ENCODE assay signal across 8 cellular contexts in genomic region chr17:4498461-4499397, GRCh38. TPM values are rescaled to one million over a fixed set of nuclear protein-coding genes. Genes with fewer than 3 reads are reported as not detected.
DNase-seq lines count a peak whose midpoint lies in the region; ATAC-seq, FAIRE-seq and TF ChIP-seq lines count a peak whose summit lies in the region.

SPNS2 (plus strand) TSS chr17:4498881; CDS start chr17:4499048, 167 bp downstream.

- H3K27ac ChIP-seq in HUES48 (ENCODE audit: low read depth, low read length), result no peak within 1 kb of the TSS
- H3K27ac ChIP-seq in left ventricle myocardium inferior (replicated peaks), result peak within 1 kb of the TSS; percentile 85
- H3K27ac ChIP-seq in parathyroid adenoma, result no peak within 1 kb of the TSS
- H3K27ac ChIP-seq in transverse colon, result peak within 1 kb of the TSS in 3 of 4 donors; percentile 18 to 34 (median 33)

- H3K4me3 ChIP-seq in HUES48 (ENCODE audit: low read depth, low read length), result peak within 1 kb of the TSS; percentile 65
- no peak within 1 kb of the TSS for H3K4me3 ChIP-seq in adipocyte (ENCODE audit: low read length)
- H3K4me3 ChIP-seq in left ventricle myocardium inferior, result peak within 1 kb of the TSS; percentile 70
- no peak within 1 kb of the TSS for H3K4me3 ChIP-seq in parathyroid adenoma (ENCODE audit: low read depth, low read length)
- peak within 1 kb of the TSS; percentile 11 to 38 (median 32) for H3K4me3 ChIP-seq in transverse colon

- H3K4me1 ChIP-seq in HUES48 (ENCODE audit: control insufficient read depth, insufficient read depth, low read length) (no peaks in the 10 kb centered on the region; the same call in 1 of the 2 replicates), adipocyte (ENCODE audit: control insufficient read depth, insufficient read depth, low read length) (no peaks in the 10 kb centered on the region), left ventricle myocardium inferior (peaks cover 53% of the 10 kb centered on the region), parathyroid adenoma (no peaks in the 10 kb centered on the region), transverse colon (peaks cover 12 to 22% (median 20%) of the 10 kb centered on the region in 4 donors)

- peak; percentile 81 for FAIRE-seq in GM12892 (lab: Jason Lieb, UNC)

- 0% methylated on average over 33 of the region's 117 CpGs; no CpG with 5 or more reads in 1 of the 2 donors for WGBS in transverse colon (ENCODE audit: low coverage in 1 of 2), 2 donors

- intact Hi-C loops in left ventricle myocardium inferior (cut with micrococcal nuclease), result no loop called here
- intact Hi-C loops in transverse colon (cut with DNase I; ENCODE audit: low total_unique reads), result no loop called here

- TF ChIP-seq POLR2A in GM12892 (IDR thresholded peaks at IDR 0.05; ENCODE audit: low read depth, low read length), result no peak
- no peak for TF ChIP-seq POLR2A in transverse colon (IDR thresholded peaks at IDR 0.05)

- H3K9me3 ChIP-seq in HUES48 (ENCODE audit: control insufficient read depth, insufficient read depth, low read length) (no peaks in the 10 kb centered on the region), adipocyte (ENCODE audit: control insufficient read depth, low read length) (no peaks in the 10 kb centered on the region), left ventricle myocardium inferior (replicated peaks) (no peaks in the 10 kb centered on the region), parathyroid adenoma (ENCODE audit: control insufficient read depth, low read length) (no peaks in the 10 kb centered on the region), transverse colon (no peaks in the 10 kb centered on the region)

- H2AFZ ChIP-seq in parathyroid adenoma, result peak within 1 kb of the TSS; percentile 76

- H3K4me2 ChIP-seq in parathyroid adenoma (ENCODE audit: low read length), result peak within 1 kb of the TSS; percentile 76

- in situ Hi-C loops in transverse colon (cut with MboI; ENCODE audit: low pct_ligation_motif_present in 1 of 4, low pct_unique_long_range_greater_than_20kb in 1 of 4, low sequenced_read_pairs in 3 of 4), result no loop called here

- DNase-seq in GM12892 (ENCODE audit: insufficient read length) (peak; percentile 93), adipocyte (ENCODE audit: low read depth) (peak; percentile 78), left ventricle myocardium inferior (peak; percentile 75), transverse colon (peak; percentile 68)

- H3K9ac ChIP-seq in HUES48 (ENCODE audit: low read depth, low read length) (no peak within 1 kb of the TSS), adipocyte (ENCODE audit: low read length) (no peak within 1 kb of the TSS), parathyroid adenoma (no peak within 1 kb of the TSS)

- no peaks in the 10 kb centered on the region for H3K36me3 ChIP-seq in HUES48 (ENCODE audit: control insufficient read depth, insufficient read depth, low read length)
- H3K36me3 ChIP-seq in adipocyte (ENCODE audit: control insufficient read depth, insufficient read depth, low read length, severe bottlenecking), result no peaks in the 10 kb centered on the region
- H3K36me3 ChIP-seq in left ventricle myocardium inferior, result no peaks in the 10 kb centered on the region
- H3K36me3 ChIP-seq in parathyroid adenoma (ENCODE audit: control insufficient read depth, insufficient read depth, low read length), result no peaks in the 10 kb centered on the region
- no peaks in the 10 kb centered on the region for H3K36me3 ChIP-seq in transverse colon

- no peak for TF ChIP-seq EP300 in transverse colon (IDR thresholded peaks at IDR 0.05; ENCODE audit: low read depth)

- H3K27me3 ChIP-seq in HUES48 (ENCODE audit: control insufficient read depth, insufficient read depth, low read length) (peaks cover 50% of the 10 kb centered on the region), adipocyte (replicated peaks; ENCODE audit: control insufficient read depth, insufficient read depth, low read length) (peaks cover 49% of the 10 kb centered on the region), left ventricle myocardium inferior (ENCODE audit: low read depth) (peaks cover 21% of the 10 kb centered on the region), parathyroid adenoma (ENCODE audit: control insufficient read depth, insufficient read depth, low read length) (no peaks in the 10 kb centered on the region), transverse colon (peaks cover 55% of the 10 kb centered on the region)

- TF ChIP-seq CTCF in left ventricle myocardium inferior (IDR thresholded peaks at IDR 0.05; ENCODE audit: borderline replicate concordance) (no peak), parathyroid adenoma (IDR thresholded peaks at IDR 0.05) (no peak), transverse colon (IDR thresholded peaks at IDR 0.05) (no peak)

- ATAC-seq in SK-N-SH treated with all-trans-retinoic acid at 6 μM for 48 hours (peak; percentile 85), GM21529 (IDR thresholded peaks at IDR 0.05; ENCODE audit: unreplicated experiment) (no peak)

- no peaks in the 10 kb centered on the region for H3K79me2 ChIP-seq in parathyroid adenoma

TF ChIP-seq in SK-N-SH treated with all-trans-retinoic acid at 6 μM for 48 hours, 23 proteins besides CTCF, POLR2A, EP300 and RAD21:
- TF ChIP-seq BACH2 (CRISPR knock-in tag; IDR thresholded peaks at IDR 0.05; ENCODE audit: borderline replicate concordance), result no peak
- TF ChIP-seq OSR1 (CRISPR knock-in tag; IDR thresholded peaks at IDR 0.05), result no peak
- TF ChIP-seq ZNF565 (CRISPR knock-in tag; conservative IDR thresholded peaks at IDR 0.05; ENCODE audit: low read depth), result no peak

RNA-seq across cellular contexts. Expression of gene SPNS2, which starts in this region (rescaled TPM):
- polyA plus RNA-seq in GM12892 (2012; ENCODE audit: missing spikeins), result 0.28 TPM
- 11.2 TPM for total RNA-seq in left ventricle myocardium inferior
- 10 to 100 TPM in 3 of 4 donors, 1 to 10 TPM in 1; 8.7 to 72.0 (median 18.2) TPM for total RNA-seq in transverse colon

Comparison
In these comparisons a context has a peak if more than half of its experiments do, and no peak if none do; other contexts are left out.
1. H3K27ac ChIP-seq: peak in left ventricle myocardium inferior (single experiment) and transverse colon (3 of 4); none in HUES48 (single experiment) and parathyroid adenoma (single experiment).
2. H3K4me3 ChIP-seq: peak in HUES48 (single experiment), left ventricle myocardium inferior (single experiment) and transverse colon (4 of 4); none in adipocyte (single experiment) and parathyroid adenoma (single experiment).
3. Peak in every context shown above with its lines, with median percentiles within 50 percentile points of each other: DNase-seq.